ENCODE assay signal across 1 cellular context in the genomic region with DNA sequence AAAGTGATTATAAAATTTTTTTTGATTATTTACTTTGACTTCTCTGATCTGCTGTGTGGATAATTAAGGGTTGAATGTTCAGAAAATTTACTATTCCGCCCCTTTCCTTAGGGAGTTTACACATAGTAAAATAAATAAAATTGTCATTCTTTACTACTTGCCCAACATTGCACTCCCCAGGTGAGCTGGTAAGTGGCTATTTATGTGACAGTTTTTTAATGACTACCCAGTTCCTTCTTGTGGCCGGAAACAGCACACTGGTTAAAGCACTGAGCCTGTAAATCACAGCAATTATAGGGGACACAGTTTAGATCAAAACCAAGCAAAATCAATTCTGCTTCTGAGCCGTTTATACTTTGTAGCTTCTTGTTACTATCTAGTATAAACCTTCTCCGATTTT.
TF ChIP-seq lines count a peak whose summit lies in the region.

No MANE protein-coding gene starts in this region.

TF ChIP-seq in HEK293, 187 proteins besides CTCF, POLR2A, EP300 and RAD21 (continued from another document):
- TF ChIP-seq, protein P1, sequence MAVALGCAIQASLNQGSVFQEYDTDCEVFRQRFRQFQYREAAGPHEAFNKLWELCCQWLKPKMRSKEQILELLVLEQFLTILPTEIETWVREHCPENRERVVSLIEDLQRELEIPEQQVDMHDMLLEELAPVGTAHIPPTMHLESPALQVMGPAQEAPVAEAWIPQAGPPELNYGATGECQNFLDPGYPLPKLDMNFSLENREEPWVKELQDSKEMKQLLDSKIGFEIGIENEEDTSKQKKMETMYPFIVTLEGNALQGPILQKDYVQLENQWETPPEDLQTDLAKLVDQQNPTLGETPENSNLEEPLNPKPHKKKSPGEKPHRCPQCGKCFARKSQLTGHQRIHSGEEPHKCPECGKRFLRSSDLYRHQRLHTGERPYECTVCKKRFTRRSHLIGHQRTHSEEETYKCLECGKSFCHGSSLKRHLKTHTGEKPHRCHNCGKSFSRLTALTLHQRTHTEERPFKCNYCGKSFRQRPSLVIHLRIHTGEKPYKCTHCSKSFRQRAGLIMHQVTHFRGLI (tag by site-specific recombination; IDR thresholded peaks at IDR 0.05): no peak
- TF ChIP-seq ZNF629 (tag by site-specific recombination; IDR thresholded peaks at IDR 0.05): no peak
- peak; percentile 74 for TF ChIP-seq IKZF3 (tag by site-specific recombination; IDR thresholded peaks at IDR 0.05)
- TF ChIP-seq SP7 (tag by site-specific recombination; IDR thresholded peaks at IDR 0.05): peak; percentile 96
- TF ChIP-seq, protein P2, sequence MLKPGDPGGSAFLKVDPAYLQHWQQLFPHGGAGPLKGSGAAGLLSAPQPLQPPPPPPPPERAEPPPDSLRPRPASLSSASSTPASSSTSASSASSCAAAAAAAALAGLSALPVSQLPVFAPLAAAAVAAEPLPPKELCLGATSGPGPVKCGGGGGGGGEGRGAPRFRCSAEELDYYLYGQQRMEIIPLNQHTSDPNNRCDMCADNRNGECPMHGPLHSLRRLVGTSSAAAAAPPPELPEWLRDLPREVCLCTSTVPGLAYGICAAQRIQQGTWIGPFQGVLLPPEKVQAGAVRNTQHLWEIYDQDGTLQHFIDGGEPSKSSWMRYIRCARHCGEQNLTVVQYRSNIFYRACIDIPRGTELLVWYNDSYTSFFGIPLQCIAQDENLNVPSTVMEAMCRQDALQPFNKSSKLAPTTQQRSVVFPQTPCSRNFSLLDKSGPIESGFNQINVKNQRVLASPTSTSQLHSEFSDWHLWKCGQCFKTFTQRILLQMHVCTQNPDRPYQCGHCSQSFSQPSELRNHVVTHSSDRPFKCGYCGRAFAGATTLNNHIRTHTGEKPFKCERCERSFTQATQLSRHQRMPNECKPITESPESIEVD (tag by site-specific recombination; IDR thresholded peaks at IDR 0.05): peak; percentile 81
- no peak for TF ChIP-seq ZNF133 (tag by site-specific recombination; IDR thresholded peaks at IDR 0.05)
- no peak for TF ChIP-seq ZNF510 (tag by site-specific recombination; IDR thresholded peaks at IDR 0.05; ENCODE audit: insufficient replicate concordance)
- peak; percentile 76; the same call in 1 of the 2 replicates for TF ChIP-seq ZNF561 (tag by site-specific recombination; IDR thresholded peaks at IDR 0.05; ENCODE audit: borderline replicate concordance)
- peak; percentile 92 for TF ChIP-seq WT1 (tag by site-specific recombination; IDR thresholded peaks at IDR 0.05)
- TF ChIP-seq ZNF701 (tag by site-specific recombination; IDR thresholded peaks at IDR 0.05): no peak
- TF ChIP-seq ZNF175 (tag by site-specific recombination; IDR thresholded peaks at IDR 0.05): no peak
- TF ChIP-seq, protein P3, sequence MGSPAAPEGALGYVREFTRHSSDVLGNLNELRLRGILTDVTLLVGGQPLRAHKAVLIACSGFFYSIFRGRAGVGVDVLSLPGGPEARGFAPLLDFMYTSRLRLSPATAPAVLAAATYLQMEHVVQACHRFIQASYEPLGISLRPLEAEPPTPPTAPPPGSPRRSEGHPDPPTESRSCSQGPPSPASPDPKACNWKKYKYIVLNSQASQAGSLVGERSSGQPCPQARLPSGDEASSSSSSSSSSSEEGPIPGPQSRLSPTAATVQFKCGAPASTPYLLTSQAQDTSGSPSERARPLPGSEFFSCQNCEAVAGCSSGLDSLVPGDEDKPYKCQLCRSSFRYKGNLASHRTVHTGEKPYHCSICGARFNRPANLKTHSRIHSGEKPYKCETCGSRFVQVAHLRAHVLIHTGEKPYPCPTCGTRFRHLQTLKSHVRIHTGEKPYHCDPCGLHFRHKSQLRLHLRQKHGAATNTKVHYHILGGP (tag by site-specific recombination; IDR thresholded peaks at IDR 0.05): no peak
- TF ChIP-seq, protein P4, sequence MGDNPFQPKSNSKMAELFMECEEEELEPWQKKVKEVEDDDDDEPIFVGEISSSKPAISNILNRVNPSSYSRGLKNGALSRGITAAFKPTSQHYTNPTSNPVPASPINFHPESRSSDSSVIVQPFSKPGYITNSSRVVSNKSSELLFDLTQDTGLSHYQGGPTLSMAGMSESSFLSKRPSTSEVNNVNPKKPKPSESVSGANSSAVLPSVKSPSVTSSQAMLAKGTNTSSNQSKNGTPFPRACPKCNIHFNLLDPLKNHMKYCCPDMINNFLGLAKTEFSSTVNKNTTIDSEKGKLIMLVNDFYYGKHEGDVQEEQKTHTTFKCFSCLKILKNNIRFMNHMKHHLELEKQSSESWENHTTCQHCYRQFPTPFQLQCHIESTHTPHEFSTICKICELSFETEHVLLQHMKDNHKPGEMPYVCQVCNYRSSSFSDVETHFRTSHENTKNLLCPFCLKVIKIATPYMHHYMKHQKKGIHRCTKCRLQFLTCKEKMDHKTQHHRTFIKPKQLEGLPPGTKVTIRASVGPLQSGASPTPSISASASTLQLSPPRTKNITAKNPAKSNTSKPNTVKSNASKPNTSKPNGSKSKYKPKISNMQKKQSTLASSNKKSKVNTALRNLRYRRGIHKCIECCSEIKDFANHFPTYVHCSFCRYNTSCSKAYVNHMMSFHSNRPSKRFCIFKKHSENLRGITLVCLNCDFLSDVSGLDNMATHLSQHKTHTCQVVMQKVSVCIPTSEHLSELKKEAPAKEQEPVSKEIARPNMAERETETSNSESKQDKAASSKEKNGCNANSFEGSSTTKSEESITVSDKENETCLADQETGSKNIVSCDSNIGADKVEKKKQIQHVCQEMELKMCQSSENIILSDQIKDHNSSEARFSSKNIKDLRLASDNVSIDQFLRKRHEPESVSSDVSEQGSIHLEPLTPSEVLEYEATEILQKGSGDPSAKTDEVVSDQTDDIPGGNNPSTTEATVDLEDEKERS (tag by site-specific recombination; IDR thresholded peaks at IDR 0.05): no peak
- peak; percentile 63; the same call in 1 of the 2 replicates for TF ChIP-seq OSR2 (tag by site-specific recombination; IDR thresholded peaks at IDR 0.05)
- TF ChIP-seq ZNF654 (tag by site-specific recombination; IDR thresholded peaks at IDR 0.05; ENCODE audit: low read depth): no peak
- TF ChIP-seq TCF7L2 (IDR thresholded peaks at IDR 0.05; ENCODE audit: borderline replicate concordance, low read depth, low read length): peak; percentile 59; the same call in 1 of the 2 replicates
- no peak for TF ChIP-seq ZNF211 (tag by site-specific recombination; IDR thresholded peaks at IDR 0.05; ENCODE audit: low read depth)
- TF ChIP-seq ZFP69B (tag by site-specific recombination; IDR thresholded peaks at IDR 0.05): no peak
- TF ChIP-seq KLF16 (tag by site-specific recombination; IDR thresholded peaks at IDR 0.05): no peak
- no peak for TF ChIP-seq ZNF174 (tag by site-specific recombination; IDR thresholded peaks at IDR 0.05)
- no peak for TF ChIP-seq ZSCAN16 (tag by site-specific recombination; IDR thresholded peaks at IDR 0.05)
- no peak for TF ChIP-seq ZNF785 (tag by site-specific recombination; IDR thresholded peaks at IDR 0.05)
- TF ChIP-seq GLI2 (tag by site-specific recombination; IDR thresholded peaks at IDR 0.05; ENCODE audit: borderline replicate concordance, low read depth): no peak
- peak; percentile 33; the same call in 1 of the 2 replicates for TF ChIP-seq GLIS1 (tag by site-specific recombination; IDR thresholded peaks at IDR 0.05)
- peak; percentile 80 for TF ChIP-seq FEZF1 (tag by site-specific recombination; IDR thresholded peaks at IDR 0.05)
- TF ChIP-seq GFI1B (tag by site-specific recombination; IDR thresholded peaks at IDR 0.05): 0 out of 2 replicates have a peak, but pooled peaks have one; percentile 45
- TF ChIP-seq ZBTB17 (tag by site-specific recombination; IDR thresholded peaks at IDR 0.05): no peak
- no peak for TF ChIP-seq ZNF544 (tag by site-specific recombination; IDR thresholded peaks at IDR 0.05)
- TF ChIP-seq ZIC2 (tag by site-specific recombination; IDR thresholded peaks at IDR 0.05): peak; percentile 58
- no peak for TF ChIP-seq ZNF416 (tag by site-specific recombination; IDR thresholded peaks at IDR 0.05)
- no peak for TF ChIP-seq ZBTB1 (tag by site-specific recombination; IDR thresholded peaks at IDR 0.05)
- no peak for TF ChIP-seq ZNF366 (tag by site-specific recombination; conservative IDR thresholded peaks at IDR 0.05)
- TF ChIP-seq RBAK (tag by site-specific recombination; IDR thresholded peaks at IDR 0.05): no peak
- TF ChIP-seq, protein P5, sequence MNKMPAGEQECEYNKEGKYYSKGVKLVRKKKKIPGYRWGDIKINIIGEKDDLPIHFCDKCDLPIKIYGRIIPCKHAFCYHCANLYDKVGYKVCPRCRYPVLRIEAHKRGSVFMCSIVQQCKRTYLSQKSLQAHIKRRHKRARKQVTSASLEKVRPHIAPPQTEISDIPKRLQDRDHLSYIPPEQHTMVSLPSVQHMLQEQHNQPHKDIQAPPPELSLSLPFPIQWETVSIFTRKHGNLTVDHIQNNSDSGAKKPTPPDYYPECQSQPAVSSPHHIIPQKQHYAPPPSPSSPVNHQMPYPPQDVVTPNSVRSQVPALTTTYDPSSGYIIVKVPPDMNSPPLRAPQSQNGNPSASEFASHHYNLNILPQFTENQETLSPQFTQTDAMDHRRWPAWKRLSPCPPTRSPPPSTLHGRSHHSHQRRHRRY (tag by site-specific recombination; IDR thresholded peaks at IDR 0.05): no peak
- no peak for TF ChIP-seq ZNF776 (tag by site-specific recombination; IDR thresholded peaks at IDR 0.05; ENCODE audit: borderline replicate concordance)
- no peak for TF ChIP-seq SCRT2 (tag by site-specific recombination; IDR thresholded peaks at IDR 0.05)
- no peak for TF ChIP-seq ZNF670 (tag by site-specific recombination; IDR thresholded peaks at IDR 0.05; ENCODE audit: low read depth)
- TF ChIP-seq, protein P6, sequence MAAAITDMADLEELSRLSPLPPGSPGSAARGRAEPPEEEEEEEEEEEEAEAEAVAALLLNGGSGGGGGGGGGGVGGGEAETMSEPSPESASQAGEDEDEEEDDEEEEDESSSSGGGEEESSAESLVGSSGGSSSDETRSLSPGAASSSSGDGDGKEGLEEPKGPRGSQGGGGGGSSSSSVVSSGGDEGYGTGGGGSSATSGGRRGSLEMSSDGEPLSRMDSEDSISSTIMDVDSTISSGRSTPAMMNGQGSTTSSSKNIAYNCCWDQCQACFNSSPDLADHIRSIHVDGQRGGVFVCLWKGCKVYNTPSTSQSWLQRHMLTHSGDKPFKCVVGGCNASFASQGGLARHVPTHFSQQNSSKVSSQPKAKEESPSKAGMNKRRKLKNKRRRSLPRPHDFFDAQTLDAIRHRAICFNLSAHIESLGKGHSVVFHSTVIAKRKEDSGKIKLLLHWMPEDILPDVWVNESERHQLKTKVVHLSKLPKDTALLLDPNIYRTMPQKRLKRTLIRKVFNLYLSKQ (tag by site-specific recombination; IDR thresholded peaks at IDR 0.05; ENCODE audit: borderline replicate concordance): no peak
- TF ChIP-seq, protein P7, sequence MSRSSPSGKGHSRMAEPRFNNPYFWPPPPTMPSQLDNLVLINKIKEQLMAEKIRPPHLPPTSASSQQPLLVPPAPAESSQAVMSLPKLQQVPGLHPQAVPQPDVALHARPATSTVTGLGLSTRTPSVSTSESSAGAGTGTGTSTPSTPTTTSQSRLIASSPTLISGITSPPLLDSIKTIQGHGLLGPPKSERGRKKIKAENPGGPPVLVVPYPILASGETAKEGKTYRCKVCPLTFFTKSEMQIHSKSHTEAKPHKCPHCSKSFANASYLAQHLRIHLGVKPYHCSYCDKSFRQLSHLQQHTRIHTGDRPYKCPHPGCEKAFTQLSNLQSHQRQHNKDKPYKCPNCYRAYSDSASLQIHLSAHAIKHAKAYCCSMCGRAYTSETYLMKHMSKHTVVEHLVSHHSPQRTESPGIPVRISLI (tag by site-specific recombination; IDR thresholded peaks at IDR 0.05): no peak
- peak; percentile 66; the same call in 1 of the 2 replicates for TF ChIP-seq ZNF843 (tag by site-specific recombination; IDR thresholded peaks at IDR 0.05)
- TF ChIP-seq ZSCAN30 (tag by site-specific recombination; IDR thresholded peaks at IDR 0.05): no peak
- TF ChIP-seq ZNF610 (tag by site-specific recombination; IDR thresholded peaks at IDR 0.05; ENCODE audit: borderline replicate concordance): no peak
